In the genomic region with DNA sequence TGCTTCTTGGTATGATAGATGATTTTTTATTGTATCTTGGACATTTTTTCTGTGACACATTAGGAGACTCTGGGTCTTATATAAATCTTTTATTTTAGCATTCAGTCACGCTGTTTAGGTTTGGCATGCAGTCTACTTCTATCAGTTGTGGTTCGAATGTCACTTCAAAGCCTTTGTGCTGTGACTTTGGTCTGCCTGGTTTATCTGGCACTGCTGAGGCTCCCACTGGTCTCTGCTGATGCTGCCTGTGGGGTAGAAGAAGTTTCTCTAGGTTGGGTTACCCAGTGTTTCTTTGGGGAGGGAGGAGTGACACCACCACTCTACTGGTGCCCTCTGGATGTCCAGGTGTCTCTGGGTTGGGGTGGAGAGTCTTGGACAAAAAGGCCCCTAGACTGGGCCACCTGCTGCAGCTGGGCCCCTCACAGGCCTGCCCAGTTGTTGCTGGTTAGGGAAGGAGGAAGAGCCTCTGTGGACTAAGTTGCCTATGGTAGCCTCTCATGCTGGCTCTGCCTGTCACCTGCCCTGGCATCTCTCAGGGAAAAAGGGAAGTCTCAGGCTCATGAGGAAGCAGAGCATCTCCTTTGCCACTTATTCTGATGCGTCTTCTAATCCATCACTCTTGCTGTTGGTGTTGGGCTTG, we compare ENCODE assay signal across 20 cellular contexts.
A peak's percentile ranks its signal among the peaks of the same experiment; 100 is the strongest.
DNase-seq lines count a peak whose midpoint lies in the region; ATAC-seq and TF ChIP-seq lines count a peak whose summit lies in the region.
"Had no signal": no experiment of that assay in that cellular context is flagged by ENCODE, and none has a peak within 500 bp of the region (broad histone marks: within the 10 kb centered on the region; RNA-seq: fewer than 3 reads in every experiment).

No MANE protein-coding gene starts in this region.

- peaks cover 0 to 4% (median 0%) of the 10 kb centered on the region in 3 donors for H3K36me3 Mint-ChIP-seq in CD8-positive, alpha-beta memory T cell
- no peaks in the 10 kb centered on the region for H3K36me3 Mint-ChIP-seq in CD4-positive, alpha-beta memory T cell
- H3K36me3 Mint-ChIP-seq: CD4-positive, CD25-positive, alpha-beta regulatory T cell had no signal

- H3K9me2 ChIP-seq in Loucy (replicated peaks; ENCODE audit: low read depth, low read length) = no peaks in the 10 kb centered on the region
- H3K9me2 ChIP-seq: SK-N-SH had no signal

- H3F3A ChIP-seq in Loucy (ENCODE audit: low read depth) = no peaks in the 10 kb centered on the region

- no peak overlapping the region for H3K27ac Mint-ChIP-seq in CD8-positive, alpha-beta memory T cell
- H3K27ac Mint-ChIP-seq in CD4-positive, alpha-beta memory T cell = no peak overlapping the region
- H3K27ac Mint-ChIP-seq: CD4-positive, CD25-positive, alpha-beta regulatory T cell had no signal

- H3K9me3 Mint-ChIP-seq in CD8-positive, alpha-beta memory T cell = peaks cover 4 to 13% (median 10%) of the 10 kb centered on the region in 5 donors
- H3K9me3 Mint-ChIP-seq in CD4-positive, alpha-beta memory T cell = peaks cover 0 to 14% (median 7%) of the 10 kb centered on the region in 8 donors

- H3K27me3 Mint-ChIP-seq in CD8-positive, alpha-beta memory T cell = peaks cover 31 to 46% of the 10 kb centered on the region in 2 donors
- H3K27me3 Mint-ChIP-seq in CD4-positive, alpha-beta memory T cell = peaks cover 12 to 13% of the 10 kb centered on the region in 2 donors
- H3K27me3 Mint-ChIP-seq: CD4-positive, CD25-positive, alpha-beta regulatory T cell had no signal

- ATAC-seq in DND-41 (ENCODE audit: insufficient read depth, low read depth) = peak; percentile 82
- ATAC-seq: GM12878 had no signal

- H3K4me1 ChIP-seq in DND-41 (ENCODE audit: insufficient read depth, low read length) (peaks cover 35% of the 10 kb centered on the region), Loucy (ENCODE audit: insufficient read depth, low read length, poor library complexity, severe bottlenecking) (peaks cover 50% of the 10 kb centered on the region)
- H3K4me1 ChIP-seq in CD8-positive, alpha-beta memory T cell (ENCODE audit: insufficient read depth, low read length) = no peaks in the 10 kb centered on the region
- no peaks in the 10 kb centered on the region for H3K4me1 ChIP-seq in CD4-positive, alpha-beta memory T cell (ENCODE audit: insufficient read depth, low read length)

- intact Hi-C loops in CD4-positive, alpha-beta memory T cell (cut with micrococcal nuclease) = no loop called here

- H3K27ac ChIP-seq in DND-41 (ENCODE audit: low read length) = peak overlapping the region; percentile 46
- H3K27ac ChIP-seq in CD8-positive, alpha-beta memory T cell (ENCODE audit: low read depth, low read length) = no peak overlapping the region
- no peak overlapping the region for H3K27ac ChIP-seq in CD4-positive, alpha-beta memory T cell (ENCODE audit: low read depth, low read length)
- H3K27ac ChIP-seq: GM23248 had no signal

- TF ChIP-seq CTCF in DND-41 (IDR thresholded peaks at IDR 0.05; ENCODE audit: borderline replicate concordance, extremely low read depth, low read length, poor library complexity, severe bottlenecking) (no peak), Loucy (conservative IDR thresholded peaks at IDR 0.05; ENCODE audit: low read length) (no peak)

- H3K9ac ChIP-seq in DND-41 (ENCODE audit: low read depth, low read length) (no peak overlapping the region), Loucy (ENCODE audit: low read depth, low read length, poor library complexity, severe bottlenecking) (peak overlapping the region; percentile 21)
- H3K9ac ChIP-seq: GM23248, SK-N-SH had no signal

- H4K20me1 ChIP-seq in DND-41 (ENCODE audit: insufficient read depth, low read length) (no peaks in the 10 kb centered on the region), Loucy (ENCODE audit: insufficient read depth, low read length, poor library complexity, severe bottlenecking) (no peaks in the 10 kb centered on the region)

- H3K79me2 ChIP-seq in DND-41 (ENCODE audit: insufficient read depth, low read length) (no peaks in the 10 kb centered on the region), Loucy (ENCODE audit: insufficient read depth, low read length) (no peaks in the 10 kb centered on the region)

- H3K36me3 ChIP-seq in DND-41 (ENCODE audit: insufficient read depth, low read length) (no peaks in the 10 kb centered on the region), Loucy (ENCODE audit: insufficient read depth, low read length) (no peaks in the 10 kb centered on the region)
- no peaks in the 10 kb centered on the region for H3K36me3 ChIP-seq in CD8-positive, alpha-beta memory T cell (ENCODE audit: insufficient read depth, low read length)
- H3K36me3 ChIP-seq in CD4-positive, alpha-beta memory T cell (ENCODE audit: insufficient read depth, low read length) = no peaks in the 10 kb centered on the region

- H3K4me2 ChIP-seq in DND-41 (ENCODE audit: insufficient read depth, low read length) (no peak overlapping the region), Loucy (ENCODE audit: low read depth, low read length, poor library complexity, severe bottlenecking) (no peak overlapping the region)
- H3K4me2 ChIP-seq: SK-N-SH had no signal

- H3K27me3 ChIP-seq in DND-41 (ENCODE audit: insufficient read depth, low read length, poor library complexity) = no peaks in the 10 kb centered on the region
- H3K27me3 ChIP-seq in Loucy (ENCODE audit: insufficient read depth, low read length, poor library complexity, severe bottlenecking) = no peaks in the 10 kb centered on the region
- H3K27me3 ChIP-seq in CD8-positive, alpha-beta memory T cell (ENCODE audit: insufficient read depth, low read length, poor library complexity, severe bottlenecking) = no peaks in the 10 kb centered on the region
- H3K27me3 ChIP-seq in CD4-positive, alpha-beta memory T cell (ENCODE audit: insufficient read depth, low read length) = no peaks in the 10 kb centered on the region

- no peak overlapping the region for H3K4me3 Mint-ChIP-seq in CD8-positive, alpha-beta memory T cell
- H3K4me3 Mint-ChIP-seq in CD4-positive, alpha-beta memory T cell = no peak overlapping the region
- H3K4me3 Mint-ChIP-seq: CD4-positive, CD25-positive, alpha-beta regulatory T cell had no signal

- CTCF ChIA-PET in CD8-positive, alpha-beta memory T cell (lab: Charles Lee) = no interaction called here
- CTCF ChIA-PET in CD4-positive, alpha-beta memory T cell (lab: Charles Lee; ENCODE audit: partially characterized antibody) = no interaction called here

- H3K9me3 ChIP-seq in DND-41 (ENCODE audit: insufficient read depth, low read length, severe bottlenecking) (peaks cover 3% of the 10 kb centered on the region), Loucy (ENCODE audit: insufficient read depth, low read depth, low read length) (peaks cover 11% of the 10 kb centered on the region)
- H3K9me3 ChIP-seq in CD8-positive, alpha-beta memory T cell (ENCODE audit: low read length) = no peaks in the 10 kb centered on the region
- H3K9me3 ChIP-seq in CD4-positive, alpha-beta memory T cell (ENCODE audit: control insufficient read depth in 1 of 2, low read length in 2 of 2) = no peaks in the 10 kb centered on the region
- H3K9me3 ChIP-seq: SK-N-SH had no signal

- no peak overlapping the region for H3K4me3 ChIP-seq in DND-41 (ENCODE audit: low read depth in 1 of 2, low read length in 2 of 2)
- H3K4me3 ChIP-seq in Loucy (ENCODE audit: low read length, poor library complexity, severe bottlenecking) = no peak overlapping the region
- no peak overlapping the region for H3K4me3 ChIP-seq in CD8-positive, alpha-beta memory T cell (ENCODE audit: low read length)
- H3K4me3 ChIP-seq in CD4-positive, alpha-beta memory T cell (ENCODE audit: low read length in 2 of 2) = no peak overlapping the region
- H3K4me3 ChIP-seq: GM12878, GM23248 had no signal

- DNase-seq in DND-41 (peak; percentile 53), islet precursor cell (peak; percentile 29), superior temporal gyrus (ENCODE audit: extremely low spot score) (peak; percentile 55)
- no peak for DNase-seq in CD8-positive, alpha-beta memory T cell
- no peak for DNase-seq in activated CD4-positive, alpha-beta T cell treated with anti-CD3 and anti-CD28 coated beads for 4 hours
- DNase-seq in CD4-positive, alpha-beta memory T cell = no peak
- DNase-seq: ACHN; AML-193; CD4-positive, CD25-positive, alpha-beta regulatory T cell; EL; GM23248; HCEC 1CT; NCI-H1105; NCI-H2081; NCI-H446 treated with DMSO at 0.1 percent for 48 hours; NK-92 treated with Interleukin-12 subunit alpha and Interleukin-12 subunit beta, amount 100 ng/mL, for 24 hours; SHP77; SK-N-SH had no signal

- no peak overlapping the region for H2AFZ ChIP-seq in DND-41 (ENCODE audit: low read depth, low read length)
- peak overlapping the region; percentile 14; the same call in 1 of the 2 replicates for H2AFZ ChIP-seq in Loucy (ENCODE audit: low read length)
- H2AFZ ChIP-seq: GM23248 had no signal

- H3K4me1 Mint-ChIP-seq in CD8-positive, alpha-beta memory T cell = no peaks in the 10 kb centered on the region
- peaks cover 0 to 4% (median 0%) of the 10 kb centered on the region in 4 donors for H3K4me1 Mint-ChIP-seq in CD4-positive, alpha-beta memory T cell
- H3K4me1 Mint-ChIP-seq: CD4-positive, CD25-positive, alpha-beta regulatory T cell had no signal

- POLR2A ChIA-PET in CD8-positive, alpha-beta memory T cell (lab: Charles Lee) = no interaction called here
- POLR2A ChIA-PET in CD4-positive, alpha-beta memory T cell (lab: Charles Lee; ENCODE audit: partially characterized antibody) = no interaction called here

Comparison
In these comparisons a context has a peak if more than half of its experiments do, and no peak if none do; other contexts are left out.
1. DNase-seq: peak in DND-41 (single experiment), islet precursor cell (single experiment) and superior temporal gyrus (single experiment); none in CD8-positive, alpha-beta memory T cell (0 of 5), activated CD4-positive, alpha-beta T cell treated with anti-CD3 and anti-CD28 coated beads for 4 hours (0 of 2) and CD4-positive, alpha-beta memory T cell (0 of 5).